Comparison of ENCODE assay signal across 8 cellular contexts in the genomic region with DNA sequence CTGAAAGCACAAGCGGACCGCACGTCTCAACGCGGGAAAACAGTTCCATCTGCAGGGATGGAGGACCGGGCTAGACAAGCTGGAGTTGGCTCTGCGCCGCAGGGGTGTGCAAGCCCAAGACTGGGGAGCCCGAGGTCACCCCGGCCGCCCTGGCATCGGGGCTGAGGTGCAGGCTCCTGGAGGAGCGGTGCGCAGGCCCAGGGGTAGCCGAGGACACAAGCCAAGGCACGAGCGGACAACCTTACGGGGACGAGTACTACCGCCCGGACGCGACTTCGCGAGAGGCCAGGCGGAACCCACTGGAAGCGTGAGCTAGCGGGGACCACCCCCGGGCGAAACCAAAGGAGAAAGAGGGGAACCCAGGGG. TPM values are rescaled to one million over a fixed set of nuclear protein-coding genes. Genes with fewer than 3 reads are reported as not detected.
A peak's percentile ranks its signal among the peaks of the same experiment; 100 is the strongest.
DNase-seq lines count a peak whose midpoint lies in the region; ATAC-seq, FAIRE-seq and TF ChIP-seq lines count a peak whose summit lies in the region.
"Not testable (repeated sequence)": the region's sequence is repeated elsewhere in the genome, so short reads cannot be mapped to it uniquely, and the experiment has no call there.

No MANE protein-coding gene starts in this region.

- H3K36me3 Mint-ChIP-seq in stimulated activated effector memory CD8-positive, alpha-beta T cell treated with anti-CD3 and anti-CD28 coated beads, Interleukin-12 subunit alpha, Interleukin-12 subunit beta, amount 100 ng/mL, for 72 hours = not testable (repeated sequence)

- peaks cover 14% of the 10 kb centered on the region for H3K36me3 ChIP-seq in RWPE2 (ENCODE audit: low read depth)
- H3K36me3 ChIP-seq in adipocyte (ENCODE audit: control insufficient read depth, insufficient read depth, low read length, severe bottlenecking); muscle layer of colon (ENCODE audit: insufficient read depth, low read length): not testable (repeated sequence)

- not testable (repeated sequence) for H3K27me3 ChIP-seq in RWPE2 (ENCODE audit: insufficient read depth, poor library complexity, severe bottlenecking); adipocyte (replicated peaks; ENCODE audit: control insufficient read depth, insufficient read depth, low read length); muscle layer of colon (ENCODE audit: control insufficient read depth in 1 of 2, insufficient read depth in 2 of 2, low read length in 2 of 2)

- H3K27ac ChIP-seq in RWPE2 (ENCODE audit: poor library complexity, severe bottlenecking) = peak overlapping the region; percentile 62
- peak overlapping the region; percentile 83 for H3K27ac ChIP-seq in muscle layer of colon (ENCODE audit: low read depth, low read length)

- not testable (repeated sequence) for TF ChIP-seq CTCF in RWPE2 (IDR thresholded peaks at IDR 0.05; ENCODE audit: poor library complexity, severe bottlenecking)

- peak overlapping the region; percentile 89 for H3K4me3 Mint-ChIP-seq in stimulated activated effector memory CD8-positive, alpha-beta T cell treated with anti-CD3 and anti-CD28 coated beads, Interleukin-12 subunit alpha, Interleukin-12 subunit beta, amount 100 ng/mL, for 72 hours

- H3K4me1 Mint-ChIP-seq in stimulated activated effector memory CD8-positive, alpha-beta T cell treated with anti-CD3 and anti-CD28 coated beads, Interleukin-12 subunit alpha, Interleukin-12 subunit beta, amount 100 ng/mL, for 72 hours = not testable (repeated sequence)

- H3K9me3 ChIP-seq in RWPE2 (ENCODE audit: severe bottlenecking); adipocyte (ENCODE audit: control insufficient read depth, low read length); muscle layer of colon (ENCODE audit: low read length): not testable (repeated sequence)

- peak overlapping the region; percentile 54 for H3K4me3 ChIP-seq in RWPE2 (ENCODE audit: severe bottlenecking)
- H3K4me3 ChIP-seq in adipocyte (ENCODE audit: low read length) = peak overlapping the region; percentile 93
- H3K4me3 ChIP-seq in muscle layer of colon (ENCODE audit: low read depth in 1 of 2, low read length in 2 of 2) = peak overlapping the region; percentile 70 to 76

- peak; percentile 49 for DNase-seq in Caki2 (ENCODE audit: low read depth)
- peak; percentile 70 for DNase-seq in RWPE2 (ENCODE audit: low spot score)
- DNase-seq in adipocyte (ENCODE audit: low read depth) = peak; percentile 69
- DNase-seq in frontal cortex (ENCODE audit: low spot score in 2 of 2) = peak; percentile 18 to 20
- not testable (repeated sequence) for DNase-seq in stimulated activated effector memory CD8-positive, alpha-beta T cell treated with anti-CD3 and anti-CD28 coated beads, Interleukin-12 subunit alpha, Interleukin-12 subunit beta, amount 100 ng/mL, for 72 hours (ENCODE audit: low spot score in 2 of 2)

- in situ Hi-C loops in Caki2 (cut with HindIII; ENCODE audit: low pct_unique_long_range_greater_than_20kb, low sequenced_read_pairs) = not testable (repeated sequence)

- not testable (repeated sequence) for H3K9me3 Mint-ChIP-seq in stimulated activated effector memory CD8-positive, alpha-beta T cell treated with anti-CD3 and anti-CD28 coated beads, Interleukin-12 subunit alpha, Interleukin-12 subunit beta, amount 100 ng/mL, for 72 hours

- peak; percentile 40 for ATAC-seq in GM21367 (IDR thresholded peaks at IDR 0.05; ENCODE audit: unreplicated experiment)
- peak; percentile 44 for ATAC-seq in HG03378 (IDR thresholded peaks at IDR 0.05; ENCODE audit: unreplicated experiment)
- ATAC-seq in RWPE2 (ENCODE audit: low read depth) = peak; percentile 51
- ATAC-seq in stimulated activated effector memory CD8-positive, alpha-beta T cell treated with anti-CD3 and anti-CD28 coated beads, Interleukin-12 subunit alpha, Interleukin-12 subunit beta, amount 100 ng/mL, for 72 hours = peak; percentile 63

- FAIRE-seq in frontal cortex (lab: Jason Lieb, UNC) = not testable (repeated sequence)

- H3K4me1 ChIP-seq in RWPE2 (ENCODE audit: insufficient read depth, poor library complexity, severe bottlenecking); adipocyte (ENCODE audit: control insufficient read depth, insufficient read depth, low read length); muscle layer of colon (ENCODE audit: insufficient read depth, low read length): not testable (repeated sequence)

- H3K9ac ChIP-seq in adipocyte (ENCODE audit: low read length) = peak overlapping the region; percentile 94
- peak overlapping the region; percentile 74 for H3K9ac ChIP-seq in muscle layer of colon (ENCODE audit: low read length)

- peak overlapping the region; percentile 91 for H3K27ac Mint-ChIP-seq in stimulated activated effector memory CD8-positive, alpha-beta T cell treated with anti-CD3 and anti-CD28 coated beads, Interleukin-12 subunit alpha, Interleukin-12 subunit beta, amount 100 ng/mL, for 72 hours

RNA-seq across cellular contexts. Expression of gene NPIPB15, which starts 8.5 kb away (rescaled TPM):
- total RNA-seq in Caki2 (2014; rRNA removed; shearing (Covaris generic); ENCODE audit: low replicate concordance) = not detected in 2 replicates
- 0.41 TPM for total RNA-seq in frontal cortex

RNA-seq across cellular contexts. Expression of gene CLEC18B, which starts 53.7 kb away (rescaled TPM):
- total RNA-seq in Caki2 (2014; rRNA removed; shearing (Covaris generic); ENCODE audit: low replicate concordance) = 6.7 TPM in 1 of 2 replicates, not detected in the other
- total RNA-seq in frontal cortex = 0.82 TPM
